In genomic region chr1:94258873-94259331, GRCh38 we compare ENCODE assay signal across 11 cellular contexts. TPM values are rescaled to one million over a fixed set of nuclear protein-coding genes. Genes with fewer than 3 reads are reported as not detected.
A peak's percentile ranks its signal among the peaks of the same experiment; 100 is the strongest.
DNase-seq lines count a peak whose midpoint lies in the region; ATAC-seq and TF ChIP-seq lines count a peak whose summit lies in the region.
"Had no signal": no experiment of that assay in that cellular context is flagged by ENCODE, and none has a peak within 500 bp of the region (broad histone marks: within the 10 kb centered on the region; RNA-seq: fewer than 3 reads in every experiment).

No MANE protein-coding gene starts in this region.

- no peak overlapping the region for H2AFZ ChIP-seq in MM.1S (ENCODE audit: low read length)

- no peaks in the 10 kb centered on the region for H3K4me1 ChIP-seq in MM.1S (ENCODE audit: low read length)

- no peaks in the 10 kb centered on the region for H3K27me3 Mint-ChIP-seq in endothelial cell (ENCODE audit: unreplicated experiment)

- no peak overlapping the region for H3K4me3 ChIP-seq in MM.1S (ENCODE audit: low read length)

- H3K9me3 Mint-ChIP-seq in endothelial cell (ENCODE audit: unreplicated experiment): no peaks in the 10 kb centered on the region
- H3K9me3 Mint-ChIP-seq: immature natural killer cell had no signal

- no peaks in the 10 kb centered on the region for H3F3A ChIP-seq in MM.1S (ENCODE audit: insufficient read depth, low read length)

- H3K9me2 ChIP-seq in MM.1S (replicated peaks; ENCODE audit: insufficient read depth, low read length): no peaks in the 10 kb centered on the region

- H3K4me2 ChIP-seq in MM.1S (ENCODE audit: low read depth, low read length): no peak overlapping the region

- TF ChIP-seq CTCF in endothelial cell (IDR thresholded peaks at IDR 0.05; ENCODE audit: unreplicated experiment): no peak
- no peak for TF ChIP-seq CTCF in MM.1S (IDR thresholded peaks at IDR 0.05; ENCODE audit: low read length)

- no peaks in the 10 kb centered on the region for H3K27me3 ChIP-seq in MM.1S (replicated peaks; ENCODE audit: insufficient read depth, low read length)

- H3K4me3 Mint-ChIP-seq in endothelial cell (ENCODE audit: unreplicated experiment): no peak overlapping the region
- H3K4me3 Mint-ChIP-seq: immature natural killer cell had no signal

- no peaks in the 10 kb centered on the region for H3K36me3 ChIP-seq in MM.1S (replicated peaks; ENCODE audit: insufficient read depth, low read length)

- DNase-seq in EH (ENCODE audit: low read depth) (peak; percentile 90), SHP77 (lab: John Stamatoyannopoulos, UW) (peak; percentile 71 to 81), fibroblast of peridontal ligament (ENCODE audit: extremely low read depth) (peak; percentile 91), sciatic nerve (ENCODE audit: low spot score) (peak; percentile 72), endothelial cell (ENCODE audit: low spot score) (no peak), NCI-H1105 (lab: John Stamatoyannopoulos, UW) (no peak), MM.1S (no peak)
- DNase-seq in activated CD4-positive, CD25-positive, alpha-beta regulatory T cell treated with anti-CD3 and anti-CD28 coated beads, Interleukin-2, amount 50 U/mL, for 72 hours: no peak
- DNase-seq: activated naive CD4-positive, alpha-beta T cell; immature natural killer cell; MV-4-11 had no signal

- no peak overlapping the region for H3K27ac ChIP-seq in MM.1S (ENCODE audit: low read length)

- H4K20me1 ChIP-seq in MM.1S (ENCODE audit: insufficient read depth, low read length): no peaks in the 10 kb centered on the region

- peak; percentile 88 for ATAC-seq in sciatic nerve

- no peaks in the 10 kb centered on the region for H3K79me2 ChIP-seq in MM.1S (ENCODE audit: low read length)

- intact Hi-C loops in sciatic nerve (cut with DNase I): no loop called here

- no peak overlapping the region for H3K27ac Mint-ChIP-seq in endothelial cell (ENCODE audit: unreplicated experiment)
- H3K27ac Mint-ChIP-seq: immature natural killer cell had no signal

- no peaks in the 10 kb centered on the region for H3K9me3 ChIP-seq in MM.1S (replicated peaks; ENCODE audit: insufficient read depth, low read length)

- peaks cover 4% of the 10 kb centered on the region for H3K4me1 Mint-ChIP-seq in endothelial cell (ENCODE audit: unreplicated experiment)
- H3K4me1 Mint-ChIP-seq: immature natural killer cell had no signal

- H3K36me3 Mint-ChIP-seq in endothelial cell (ENCODE audit: low read depth, unreplicated experiment): no peaks in the 10 kb centered on the region
- H3K36me3 Mint-ChIP-seq: immature natural killer cell had no signal

- H3K9ac ChIP-seq in MM.1S (ENCODE audit: low read length): no peak overlapping the region

RNA-seq across cellular contexts. Expression of gene ARHGAP29, which starts 21.5 kb away (rescaled TPM):
- total RNA-seq in sciatic nerve (67.2 TPM), endothelial cell (ENCODE audit: unreplicated experiment) (276 TPM)

Comparison
In these comparisons a context has a peak if more than half of its experiments do, and no peak if none do; other contexts are left out.
1. DNase-seq: peak in EH (single experiment), SHP77 (2 of 2), fibroblast of peridontal ligament (single experiment) and sciatic nerve (single experiment); none in endothelial cell (single experiment), activated CD4-positive, CD25-positive, alpha-beta regulatory T cell treated with anti-CD3 and anti-CD28 coated beads, Interleukin-2, amount 50 U/mL, for 72 hours (single experiment), NCI-H1105 (single experiment) and MM.1S (single experiment).